ENCODE assay signal across 27 cellular contexts in the genomic region with DNA sequence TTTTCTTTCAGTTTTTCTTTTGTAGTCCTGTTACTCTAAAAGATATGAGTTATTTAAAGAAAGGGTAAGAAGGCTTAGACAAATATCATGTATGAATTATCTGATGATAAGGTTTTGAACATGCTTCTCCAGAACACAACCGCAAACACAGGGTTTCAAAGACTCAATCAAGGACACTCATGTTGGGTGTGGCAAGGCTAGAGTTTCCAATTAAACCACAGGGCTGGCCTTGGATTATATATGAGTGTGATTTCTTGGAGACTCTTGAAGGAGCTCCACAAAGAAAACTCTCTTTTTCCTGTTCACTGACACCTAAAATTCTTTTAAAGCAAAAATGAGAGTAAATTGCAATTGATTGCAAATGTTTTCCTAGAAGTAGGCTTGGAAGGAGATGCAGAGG.
"Had no signal": no experiment of that assay in that cellular context is flagged by ENCODE, and none has a peak within 500 bp of the region (broad histone marks: within the 10 kb centered on the region; RNA-seq: fewer than 3 reads in every experiment).

No MANE protein-coding gene starts in this region.

- H3K36me3 ChIP-seq: breast epithelium had no signal

- H3K27ac ChIP-seq: ascending aorta, breast epithelium, coronary artery, dorsolateral prefrontal cortex had no signal

- ATAC-seq: activated CD4-positive, alpha-beta T cell treated with anti-CD3 and anti-CD28 coated beads for 36 hours; activated CD8-positive, alpha-beta memory T cell treated with anti-CD3 and anti-CD28 coated beads, Interleukin-2, amount 10 ng/mL, durations not matched to agents 7 days and 5 days; activated CD8-positive, alpha-beta T cell treated with anti-CD3 and anti-CD28 coated beads, Interleukin-2, amount 10 ng/mL, durations not matched to agents 7 days and 5 days; activated naive CD4-positive, alpha-beta T cell treated with anti-CD3 and anti-CD28 coated beads, Interleukin-2, amount 50 U/mL, for 72 hours; activated T-cell treated with anti-CD3 and anti-CD28 coated beads, Interleukin-2, amount 50 U/mL, for 72 hours; esophagus mucosa; heart left ventricle had no signal

- DNase-seq: activated CD4-positive, alpha-beta memory T cell treated with anti-CD3 and anti-CD28 coated beads for 36 hours; activated CD4-positive, alpha-beta T cell treated with anti-CD3 and anti-CD28 coated beads for 36 hours; activated CD4-positive, alpha-beta T cell treated with anti-CD3 and anti-CD28 coated beads, Interleukin-2, amount 10 ng/mL, durations not matched to agents 24 days and 14 days; activated CD4-positive, CD25-positive, alpha-beta regulatory T cell; activated CD4-positive, CD25-positive, alpha-beta regulatory T cell treated with anti-CD3 and anti-CD28 coated beads, Interleukin-2, amount 50 U/mL, for 72 hours; activated CD8-positive, alpha-beta memory T cell treated with anti-CD3 and anti-CD28 coated beads, Interleukin-2, amount 10 ng/mL, durations not matched to agents 7 days and 5 days; activated CD8-positive, alpha-beta memory T cell treated with anti-CD3 and anti-CD28 coated beads, Interleukin-2, amount 50 U/mL, for 4 hours; activated CD8-positive, alpha-beta T cell treated with anti-CD3 and anti-CD28 coated beads, Interleukin-2, amount 10 ng/mL, durations not matched to agents 7 days and 5 days; activated gamma-delta T cell; activated naive CD4-positive, alpha-beta T cell; activated naive CD4-positive, alpha-beta T cell treated with anti-CD3 and anti-CD28 coated beads, Interleukin-2, amount 10 ng/mL, durations not matched to agents 7 days and 5 days; activated naive CD8-positive, alpha-beta T cell treated with anti-CD3 and anti-CD28 coated beads, Interleukin-2, amount 10 ng/mL, durations not matched to agents 7 days and 5 days; activated T-cell treated with anti-CD3 and anti-CD28 coated beads for 4 hours; activated T-cell treated with anti-CD3 and anti-CD28 coated beads, Interleukin-2, amount 50 U/mL, for 24 hours; activated T-cell treated with anti-CD3 and anti-CD28 coated beads, Interleukin-2, amount 50 U/mL, for 72 hours; dorsolateral prefrontal cortex; effector memory CD4-positive, alpha-beta T cell; endodermal cell; foreskin fibroblast; glutamatergic neuron; heart left ventricle; T-helper 2 cell had no signal

- H3K4me1 ChIP-seq: breast epithelium had no signal

- H3K27me3 ChIP-seq: ascending aorta, breast epithelium, dorsolateral prefrontal cortex, heart left ventricle had no signal

- H3K4me3 ChIP-seq: ascending aorta, breast epithelium, coronary artery, dorsolateral prefrontal cortex, heart left ventricle had no signal

- H3K9me3 ChIP-seq: ascending aorta, breast epithelium, heart left ventricle had no signal
